ENCODE assay signal across 1 cellular context in the genomic region with DNA sequence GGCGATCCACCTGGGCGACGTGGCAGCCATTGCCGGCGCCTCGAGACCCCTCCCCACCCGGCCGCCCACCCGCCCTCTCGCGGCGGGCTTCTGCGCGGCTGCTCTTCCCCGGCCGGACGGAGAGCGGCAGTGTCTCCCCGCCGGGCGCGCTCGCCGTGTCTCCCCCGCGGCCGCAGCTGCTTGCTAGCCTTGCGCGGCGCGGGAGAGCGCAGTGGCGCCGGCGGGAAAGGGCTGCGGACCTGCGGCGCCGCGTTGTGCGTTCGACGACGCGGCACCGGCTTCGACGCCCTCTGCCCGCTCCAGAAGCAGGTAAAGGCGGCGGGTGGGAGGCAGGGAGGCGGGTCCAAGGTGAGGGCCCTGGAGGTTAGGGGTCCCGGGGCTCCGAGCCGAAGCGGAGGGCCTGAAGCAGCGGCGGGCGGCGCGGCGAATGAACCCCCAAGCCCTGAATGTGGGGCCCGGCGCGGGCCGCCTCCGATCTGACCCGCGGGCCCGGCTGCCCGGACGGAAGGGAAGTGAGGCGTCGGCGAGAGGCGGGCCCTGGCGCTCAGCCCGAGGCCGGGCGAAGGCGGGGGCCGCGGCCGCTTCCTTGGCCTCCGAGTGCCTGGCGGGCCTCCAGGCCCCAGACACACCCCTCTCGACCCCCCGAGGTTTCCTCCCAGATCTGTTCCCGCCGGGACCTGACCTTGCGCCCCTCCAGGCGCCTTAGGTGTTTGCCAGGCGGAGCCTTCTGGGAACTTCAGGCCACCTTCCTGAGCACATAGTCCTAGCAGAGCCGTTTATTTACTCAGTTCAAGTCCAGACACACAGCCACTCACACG.
TF ChIP-seq lines count a peak whose summit lies in the region.

TSS of gene N4BP2 (plus strand) at position 129 of the 818 bp plus-strand sequence. CDS start 40,491 bp downstream, outside the sequence.

TF ChIP-seq in K562, 482 proteins besides CTCF, POLR2A, EP300 and RAD21 (continued from another document and continues in another):
- TF ChIP-seq ZNF239 (CRISPR knock-in tag; IDR thresholded peaks at IDR 0.05) (no peak), UBTF (IDR thresholded peaks at IDR 0.05; ENCODE audit: borderline replicate concordance in 1 of 2, low read depth in 2 of 2, low read length in 2 of 2) (peak in 1 of 2 experiments; percentile 95; a peak in 3 of 4 replicates), ZBTB33 (CRISPR knock-in tag; IDR thresholded peaks at IDR 0.05) (peak; percentile 79), ZNF707 (CRISPR knock-in tag; conservative IDR thresholded peaks at IDR 0.05) (no peak), THRAP3 (IDR thresholded peaks at IDR 0.05; ENCODE audit: borderline replicate concordance) (no peak), PHB2 (IDR thresholded peaks at IDR 0.05; ENCODE audit: low read depth) (no peak), HNRNPH1 (optimal IDR thresholded peaks at IDR 0.05; ENCODE audit: low read depth, low read length) (no peak), TSC22D4 (tag; IDR thresholded peaks at IDR 0.05) (no peak), ZFP91 (CRISPR knock-in tag; IDR thresholded peaks at IDR 0.05) (0 out of 2 replicates have a peak, but pooled peaks have one; percentile 47), BRCA1 (IDR thresholded peaks at IDR 0.05) (no peak), BRCA1 (CRISPR knock-in tag; IDR thresholded peaks at IDR 0.05) (0 out of 2 replicates have a peak, but pooled peaks have one; percentile 69), YBX1 (IDR thresholded peaks at IDR 0.05) (no peak), MYBL2 (IDR thresholded peaks at IDR 0.05; ENCODE audit: low read depth) (no peak), MYBL2 (CRISPR knock-in tag; IDR thresholded peaks at IDR 0.05; ENCODE audit: borderline replicate concordance) (peak; percentile 61; the same call in 1 of the 2 replicates), ARID4B (CRISPR knock-in tag; IDR thresholded peaks at IDR 0.05) (peak; percentile 85), DIDO1 (tag; IDR thresholded peaks at IDR 0.05; ENCODE audit: low read depth) (no peak), CTBP1 (IDR thresholded peaks at IDR 0.05; ENCODE audit: borderline replicate concordance) (peak; percentile 95), HEY1 (CRISPR knock-in tag; IDR thresholded peaks at IDR 0.05; ENCODE audit: borderline replicate concordance) (no peak), DMBX1 (CRISPR knock-in tag; IDR thresholded peaks at IDR 0.05; ENCODE audit: borderline replicate concordance) (peak; percentile 30; the same call in 1 of the 2 replicates), PML (IDR thresholded peaks at IDR 0.05; ENCODE audit: low read length) (no peak), AFF4 (CRISPR knock-in tag; IDR thresholded peaks at IDR 0.05) (peak; percentile 86), TGIF2 (CRISPR knock-in tag; IDR thresholded peaks at IDR 0.05) (peak; percentile 87; the same call in 1 of the 2 replicates), RBBP5 (IDR thresholded peaks at IDR 0.05; ENCODE audit: borderline replicate concordance, insufficient read depth, low read length, poor library complexity, severe bottlenecking) (peak; percentile 34), LCOR (CRISPR knock-in tag; IDR thresholded peaks at IDR 0.05) (peak; percentile 80; the same call in 1 of the 2 replicates), HNRNPL (IDR thresholded peaks at IDR 0.05; ENCODE audit: low read depth, low read length) (peak; percentile 19; the same call in 1 of the 2 replicates), NFATC3 (IDR thresholded peaks at IDR 0.05) (no peak), PRMT5 (CRISPR knock-in tag; IDR thresholded peaks at IDR 0.05) (no peak), FUS (optimal IDR thresholded peaks at IDR 0.05; ENCODE audit: low read depth, low read length) (peak; percentile 96), STAT5B (CRISPR knock-in tag; IDR thresholded peaks at IDR 0.05) (no peak), KDM1A (IDR thresholded peaks at IDR 0.05) (no peak), ELF1 (tag; IDR thresholded peaks at IDR 0.05) (0 out of 2 replicates have a peak, but pooled peaks have one; percentile 40), OTX1 (CRISPR knock-in tag; IDR thresholded peaks at IDR 0.05) (no peak), MCM7 (IDR thresholded peaks at IDR 0.05) (no peak), ZNF124 (CRISPR knock-in tag; IDR thresholded peaks at IDR 0.05) (no peak), MIER1 (IDR thresholded peaks at IDR 0.05; ENCODE audit: low read depth) (no peak), SIN3A (IDR thresholded peaks at IDR 0.05; ENCODE audit: borderline replicate concordance in 2 of 2, control insufficient read depth in 1 of 2, low read depth in 2 of 2, low read length in 2 of 2) (peak; percentile 40 to 59; a peak in 2 of 4 replicates), FOXP1 (CRISPR knock-in tag; IDR thresholded peaks at IDR 0.05) (peak; percentile 98)
- TF ChIP-seq, protein P1, sequence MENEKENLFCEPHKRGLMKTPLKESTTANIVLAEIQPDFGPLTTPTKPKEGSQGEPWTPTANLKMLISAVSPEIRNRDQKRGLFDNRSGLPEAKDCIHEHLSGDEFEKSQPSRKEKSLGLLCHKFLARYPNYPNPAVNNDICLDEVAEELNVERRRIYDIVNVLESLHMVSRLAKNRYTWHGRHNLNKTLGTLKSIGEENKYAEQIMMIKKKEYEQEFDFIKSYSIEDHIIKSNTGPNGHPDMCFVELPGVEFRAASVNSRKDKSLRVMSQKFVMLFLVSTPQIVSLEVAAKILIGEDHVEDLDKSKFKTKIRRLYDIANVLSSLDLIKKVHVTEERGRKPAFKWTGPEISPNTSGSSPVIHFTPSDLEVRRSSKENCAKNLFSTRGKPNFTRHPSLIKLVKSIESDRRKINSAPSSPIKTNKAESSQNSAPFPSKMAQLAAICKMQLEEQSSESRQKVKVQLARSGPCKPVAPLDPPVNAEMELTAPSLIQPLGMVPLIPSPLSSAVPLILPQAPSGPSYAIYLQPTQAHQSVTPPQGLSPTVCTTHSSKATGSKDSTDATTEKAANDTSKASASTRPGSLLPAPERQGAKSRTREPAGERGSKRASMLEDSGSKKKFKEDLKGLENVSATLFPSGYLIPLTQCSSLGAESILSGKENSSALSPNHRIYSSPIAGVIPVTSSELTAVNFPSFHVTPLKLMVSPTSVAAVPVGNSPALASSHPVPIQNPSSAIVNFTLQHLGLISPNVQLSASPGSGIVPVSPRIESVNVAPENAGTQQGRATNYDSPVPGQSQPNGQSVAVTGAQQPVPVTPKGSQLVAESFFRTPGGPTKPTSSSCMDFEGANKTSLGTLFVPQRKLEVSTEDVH (IDR thresholded peaks at IDR 0.05; ENCODE audit: low read depth, partially characterized antibody), result peak; percentile 66
- TF ChIP-seq, protein P2, sequence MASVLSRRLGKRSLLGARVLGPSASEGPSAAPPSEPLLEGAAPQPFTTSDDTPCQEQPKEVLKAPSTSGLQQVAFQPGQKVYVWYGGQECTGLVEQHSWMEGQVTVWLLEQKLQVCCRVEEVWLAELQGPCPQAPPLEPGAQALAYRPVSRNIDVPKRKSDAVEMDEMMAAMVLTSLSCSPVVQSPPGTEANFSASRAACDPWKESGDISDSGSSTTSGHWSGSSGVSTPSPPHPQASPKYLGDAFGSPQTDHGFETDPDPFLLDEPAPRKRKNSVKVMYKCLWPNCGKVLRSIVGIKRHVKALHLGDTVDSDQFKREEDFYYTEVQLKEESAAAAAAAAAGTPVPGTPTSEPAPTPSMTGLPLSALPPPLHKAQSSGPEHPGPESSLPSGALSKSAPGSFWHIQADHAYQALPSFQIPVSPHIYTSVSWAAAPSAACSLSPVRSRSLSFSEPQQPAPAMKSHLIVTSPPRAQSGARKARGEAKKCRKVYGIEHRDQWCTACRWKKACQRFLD (CRISPR knock-in tag; IDR thresholded peaks at IDR 0.05), result peak; percentile 79
